In genomic region chr7:534075-534474, GRCh38 we compare ENCODE assay signal across 27 cellular contexts. TPM values are rescaled to one million over a fixed set of nuclear protein-coding genes. Genes with fewer than 3 reads are reported as not detected.
"Had no signal": no experiment of that assay in that cellular context is flagged by ENCODE, and none has a peak within 500 bp of the region (broad histone marks: within the 10 kb centered on the region; RNA-seq: fewer than 3 reads in every experiment).

No MANE protein-coding gene starts in this region.

- DNase-seq: hypothalamus; immature natural killer cell; kidney; left colon; lower lobe of right lung; mammary epithelial cell; mesenchymal stem cell; naive thymus-derived CD8-positive, alpha-beta T cell; ovary; stimulated activated CD4-positive, alpha-beta T cell treated with anti-CD3 and anti-CD28 coated beads, Interleukin-12 subunit alpha, Interleukin-12 subunit beta, amount 100 ng/mL, for 4 hours; stimulated activated CD4-positive, alpha-beta T cell treated with anti-CD3 and anti-CD28 coated beads, Interleukin-15, amount 100 ng/mL, for 24 hours; stimulated activated CD4-positive, alpha-beta T cell treated with anti-CD3 and anti-CD28 coated beads, Interleukin-2, amount 100 ng/mL, for 24 hours; stimulated activated CD4-positive, alpha-beta T cell treated with anti-CD3 and anti-CD28 coated beads, Interleukin-4, amount 100 ng/mL, for 1 hour; stimulated activated naive CD4-positive, alpha-beta T cell; tibial artery had no signal

- H3K36me3 ChIP-seq: left lung, lower lobe of right lung, ovary, right atrium auricular region, suprapubic skin, thoracic aorta, tibial artery, vagina had no signal

- H3K9me3 Mint-ChIP-seq: immature natural killer cell; nephron; neural crest cell; stimulated activated naive CD8-positive, alpha-beta T cell treated with anti-CD3 and anti-CD28 coated beads, Interleukin-15, Interleukin-2, amounts not matched to agents 100 ng/mL and 50 ng/mL, for 24 hours; type B pancreatic cell had no signal

- H3K9me3 ChIP-seq: lower lobe of right lung, ovary, right atrium auricular region, suprapubic skin, thoracic aorta, tibial artery, vagina had no signal

- FAIRE-seq: islet of Langerhans, kidney had no signal

- H3K27ac Mint-ChIP-seq: immature natural killer cell; naive thymus-derived CD8-positive, alpha-beta T cell; nephron; progenitor cell of endocrine pancreas; stimulated activated naive CD8-positive, alpha-beta T cell treated with anti-CD3 and anti-CD28 coated beads, Interleukin-15, Interleukin-2, amounts not matched to agents 100 ng/mL and 50 ng/mL, for 24 hours; type B pancreatic cell had no signal

- H3K4me3 ChIP-seq: left lung, lower lobe of right lung, ovary, right atrium auricular region, skin epidermis, suprapubic skin, thoracic aorta, tibial artery, vagina had no signal

- H3K4me1 Mint-ChIP-seq: immature natural killer cell, nephron, neural crest cell had no signal

- H3K27ac ChIP-seq: left lung, lower lobe of right lung, ovary, right atrium auricular region, skin epidermis, suprapubic skin, thoracic aorta, tibial artery, vagina had no signal

- H3K36me3 Mint-ChIP-seq: immature natural killer cell; naive thymus-derived CD8-positive, alpha-beta T cell; type B pancreatic cell had no signal

- H3K27me3 ChIP-seq: ovary, right atrium auricular region, vagina had no signal

- H3K4me3 Mint-ChIP-seq: immature natural killer cell; naive thymus-derived CD8-positive, alpha-beta T cell; nephron; neural crest cell; stimulated activated naive CD8-positive, alpha-beta T cell treated with anti-CD3 and anti-CD28 coated beads, Interleukin-15, Interleukin-2, amounts not matched to agents 100 ng/mL and 50 ng/mL, for 24 hours; type B pancreatic cell had no signal

RNA-seq across cellular contexts. Expression of gene PDGFA, which starts 14.4 kb away (rescaled TPM):
- polyA plus RNA-seq: naive thymus-derived CD8-positive, alpha-beta T cell had no signal
